19 cellular contexts compared by ENCODE assay signal in the genomic region with DNA sequence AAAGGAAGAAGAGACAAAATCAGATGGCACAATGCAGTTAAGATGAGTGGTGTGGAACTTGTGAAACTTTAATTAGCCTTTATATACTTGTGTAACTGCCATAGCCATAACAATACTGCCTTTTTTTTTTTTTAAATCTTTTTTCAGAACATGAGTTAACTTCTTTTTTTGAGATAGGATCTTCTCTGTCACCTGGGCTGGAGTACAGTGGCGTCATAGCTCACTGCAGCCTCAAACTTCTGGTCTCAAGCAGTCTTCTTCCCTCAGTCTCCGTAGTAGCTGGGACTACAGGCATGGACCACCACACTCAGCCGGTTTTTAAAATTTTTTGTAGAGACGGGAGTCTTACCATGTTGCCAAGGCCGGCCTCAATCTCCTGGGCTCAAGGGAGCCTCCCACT. TPM values are rescaled to one million over a fixed set of nuclear protein-coding genes. Genes with fewer than 3 reads are reported as not detected.
DNase-seq lines count a peak whose midpoint lies in the region; ATAC-seq and TF ChIP-seq lines count a peak whose summit lies in the region.
"Had no signal": no experiment of that assay in that cellular context is flagged by ENCODE, and none has a peak within 500 bp of the region (broad histone marks: within the 10 kb centered on the region; RNA-seq: fewer than 3 reads in every experiment).

No MANE protein-coding gene starts in this region.

- DNase-seq in left ventricle myocardium inferior (no peak), Right ventricle myocardium superior (no peak), T-cell (no peak), LoVo (ENCODE audit: low spot score) (no peak)
- DNase-seq in effector memory CD8-positive, alpha-beta T cell, result no peak
- DNase-seq in stimulated activated effector memory CD8-positive, alpha-beta T cell treated with anti-CD3 and anti-CD28 coated beads, Interleukin-12 subunit alpha, Interleukin-12 subunit beta, amount 100 ng/mL, for 72 hours (ENCODE audit: low spot score in 2 of 2), result no peak
- DNase-seq in central memory CD4-positive, alpha-beta T cell, result no peak
- DNase-seq: activated effector memory CD4-positive, alpha-beta T cell treated with anti-CD3 and anti-CD28 coated beads, Interleukin-2, amount 50 U/mL, for 16 hours; AML-193; NCI-H1436; NCI-H2171; NCI-H526 treated with DMSO at 0.1 percent for 48 hours; ovary; SHP77 treated with DMSO at 0.1 percent for 48 hours; stimulated activated naive CD4-positive, alpha-beta T cell treated with Interleukin-2 at 50 U/mL for 16 hours; T-helper 1 cell; upper lobe of left lung had no signal

- H3K4me1 Mint-ChIP-seq in T-cell, result peaks cover 75 to 83% (median 80%) of the 10 kb centered on the region in 3 donors
- H3K4me1 Mint-ChIP-seq in effector memory CD8-positive, alpha-beta T cell (ENCODE audit: low read depth in 2 of 2), result peaks cover 52 to 75% of the 10 kb centered on the region in 2 donors
- peaks cover 78% of the 10 kb centered on the region for H3K4me1 Mint-ChIP-seq in stimulated activated effector memory CD8-positive, alpha-beta T cell treated with anti-CD3 and anti-CD28 coated beads, Interleukin-12 subunit alpha, Interleukin-12 subunit beta, amount 100 ng/mL, for 72 hours

- ATAC-seq in Right ventricle myocardium superior (ENCODE audit: poor library complexity) (no peak), T-cell (replicated peaks in 1 of 4) (peak in 3 of 4 experiments; percentile 20 to 54 (median 27))
- peak; percentile 19 for ATAC-seq in effector memory CD8-positive, alpha-beta T cell (replicated peaks)
- no peak for ATAC-seq in stimulated activated effector memory CD8-positive, alpha-beta T cell treated with anti-CD3 and anti-CD28 coated beads, Interleukin-12 subunit alpha, Interleukin-12 subunit beta, amount 100 ng/mL, for 72 hours

- intact Hi-C loops in left ventricle myocardium inferior (cut with micrococcal nuclease) (no loop called here), Right ventricle myocardium superior (cut with DNase I) (no loop called here)

- H3K27me3 ChIP-seq in left ventricle myocardium inferior (ENCODE audit: low read depth), result no peaks in the 10 kb centered on the region
- H3K27me3 ChIP-seq: ascending aorta, ovary, upper lobe of left lung had no signal

- no peaks in the 10 kb centered on the region for H3K9me3 ChIP-seq in left ventricle myocardium inferior (replicated peaks)
- H3K9me3 ChIP-seq: ascending aorta, ovary, upper lobe of left lung had no signal

- peak overlapping the region; percentile 38 for H3K27ac ChIP-seq in left ventricle myocardium inferior (replicated peaks)
- H3K27ac ChIP-seq: ascending aorta, ovary, upper lobe of left lung, VCaP had no signal

- no peak for TF ChIP-seq CTCF in left ventricle myocardium inferior (IDR thresholded peaks at IDR 0.05; ENCODE audit: borderline replicate concordance)

- no peaks in the 10 kb centered on the region for H3K27me3 Mint-ChIP-seq in T-cell
- no peaks in the 10 kb centered on the region for H3K27me3 Mint-ChIP-seq in effector memory CD8-positive, alpha-beta T cell

- H3K36me3 Mint-ChIP-seq in T-cell, result peaks cover 24% of the 10 kb centered on the region
- H3K36me3 Mint-ChIP-seq in effector memory CD8-positive, alpha-beta T cell (ENCODE audit: insufficient read depth), result peaks cover 68% of the 10 kb centered on the region
- H3K36me3 Mint-ChIP-seq in stimulated activated effector memory CD8-positive, alpha-beta T cell treated with anti-CD3 and anti-CD28 coated beads, Interleukin-12 subunit alpha, Interleukin-12 subunit beta, amount 100 ng/mL, for 72 hours, result peaks cover 85% of the 10 kb centered on the region

- no peak overlapping the region for H3K4me3 ChIP-seq in left ventricle myocardium inferior
- H3K4me3 ChIP-seq: ascending aorta, ovary, upper lobe of left lung had no signal

- CTCF ChIA-PET in T-cell (lab: Charles Lee), result no interaction called here

- peak overlapping the region in 1 of 3 donors; percentile 2 for H3K4me3 Mint-ChIP-seq in T-cell
- H3K4me3 Mint-ChIP-seq in effector memory CD8-positive, alpha-beta T cell, result no peak overlapping the region
- no peak overlapping the region for H3K4me3 Mint-ChIP-seq in stimulated activated effector memory CD8-positive, alpha-beta T cell treated with anti-CD3 and anti-CD28 coated beads, Interleukin-12 subunit alpha, Interleukin-12 subunit beta, amount 100 ng/mL, for 72 hours

- H3K9me3 Mint-ChIP-seq in T-cell, result no peaks in the 10 kb centered on the region
- H3K9me3 Mint-ChIP-seq in effector memory CD8-positive, alpha-beta T cell, result no peaks in the 10 kb centered on the region
- H3K9me3 Mint-ChIP-seq in stimulated activated effector memory CD8-positive, alpha-beta T cell treated with anti-CD3 and anti-CD28 coated beads, Interleukin-12 subunit alpha, Interleukin-12 subunit beta, amount 100 ng/mL, for 72 hours, result no peaks in the 10 kb centered on the region

- peak overlapping the region; percentile 52 to 71 for H3K27ac Mint-ChIP-seq in T-cell
- peak overlapping the region; percentile 72 to 86 for H3K27ac Mint-ChIP-seq in effector memory CD8-positive, alpha-beta T cell
- H3K27ac Mint-ChIP-seq in stimulated activated effector memory CD8-positive, alpha-beta T cell treated with anti-CD3 and anti-CD28 coated beads, Interleukin-12 subunit alpha, Interleukin-12 subunit beta, amount 100 ng/mL, for 72 hours, result peak overlapping the region; percentile 62

- peaks cover 75% of the 10 kb centered on the region for H3K4me1 ChIP-seq in left ventricle myocardium inferior

- peaks cover 18% of the 10 kb centered on the region for H3K36me3 ChIP-seq in left ventricle myocardium inferior
- H3K36me3 ChIP-seq: ovary had no signal

- POLR2A ChIA-PET in T-cell (lab: Charles Lee), result no interaction called here

RNA-seq across cellular contexts. Expression of a gene that starts 37.2 kb away (rescaled TPM):
- total RNA-seq in left ventricle myocardium inferior (47.4 TPM), Right ventricle myocardium superior (54.0 TPM), T-cell (100 to 1,000 TPM in 4 of 5 donors, 10 to 100 TPM in 1; 97.1 to 125 (median 101) TPM)

Comparison
In these comparisons a context has a peak if more than half of its experiments do, and no peak if none do; other contexts are left out.
1. ATAC-seq: peak in T-cell (3 of 4) and effector memory CD8-positive, alpha-beta T cell (single experiment); none in Right ventricle myocardium superior (single experiment) and stimulated activated effector memory CD8-positive, alpha-beta T cell treated with anti-CD3 and anti-CD28 coated beads, Interleukin-12 subunit alpha, Interleukin-12 subunit beta, amount 100 ng/mL, for 72 hours (single experiment).
2. Peak in every context shown above with its lines, with median percentiles within 50 percentile points of each other: H3K27ac Mint-ChIP-seq.